Comparison of ENCODE assay signal across 7 cellular contexts in the genomic region with DNA sequence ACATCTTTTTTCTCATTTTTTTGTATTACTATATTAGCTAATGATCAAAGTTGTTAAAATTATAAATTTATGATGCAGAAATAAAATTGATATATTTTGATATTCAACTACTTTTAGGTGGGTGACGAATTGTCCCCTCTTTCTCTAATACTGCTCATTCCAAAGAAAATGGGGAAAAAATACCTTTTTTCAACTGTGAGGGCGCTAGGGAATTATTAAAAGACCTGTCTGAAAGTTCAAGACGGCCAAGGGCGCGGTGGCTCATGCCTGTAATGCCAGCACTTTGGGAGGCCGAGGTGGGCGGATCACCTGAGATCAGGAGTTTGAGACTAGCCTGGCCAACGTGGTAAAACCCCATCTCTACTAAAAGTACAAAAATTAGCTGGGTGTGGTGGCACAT. TPM values are rescaled to one million over a fixed set of nuclear protein-coding genes. Genes with fewer than 3 reads are reported as not detected.
DNase-seq lines count a peak whose midpoint lies in the region; ATAC-seq, FAIRE-seq and TF ChIP-seq lines count a peak whose summit lies in the region.
"Not testable (repeated sequence)": the region's sequence is repeated elsewhere in the genome, so short reads cannot be mapped to it uniquely, and the experiment has no call there.

No MANE protein-coding gene starts in this region.

- H3K4me3 ChIP-seq in BLaER1 treated with 17β-estradiol and CSF1 and Interleukin-3, amounts not matched to agents 10 nM and 100 nM; HL-60 (replicated peaks; ENCODE audit: insufficient read depth, low read length); OCI-LY7 (ENCODE audit: low read depth, low read length, poor library complexity, severe bottlenecking); retinal pigment epithelial cell (ENCODE audit: low read length): not testable (repeated sequence)

- H3K36me3 ChIP-seq in BLaER1 treated with 17β-estradiol and CSF1 and Interleukin-3, amounts not matched to agents 10 nM and 100 nM, result peaks cover 36 to 86% (median 65%) of the 10 kb centered on the region in 11 experiments
- H3K36me3 ChIP-seq in OCI-LY7 (ENCODE audit: insufficient read depth, low read length), result peaks cover 51% of the 10 kb centered on the region

- H3K27me3 ChIP-seq in BLaER1 treated with 17β-estradiol and CSF1 and Interleukin-3, amounts not matched to agents 10 nM and 100 nM; HL-60 (ENCODE audit: insufficient read depth, poor library complexity, severe bottlenecking); foreskin keratinocyte: not testable (repeated sequence)

- TF ChIP-seq CTCF in HL-60 (IDR thresholded peaks at IDR 0.05; ENCODE audit: insufficient read depth, low read length), result not testable (repeated sequence)
- peak; percentile 30; the same call in 1 of the 2 replicates for TF ChIP-seq CTCF in OCI-LY7 (conservative IDR thresholded peaks at IDR 0.05; ENCODE audit: low read length)
- TF ChIP-seq CTCF in foreskin keratinocyte (conservative IDR thresholded peaks at IDR 0.05), result peak; percentile 42
- TF ChIP-seq CTCF in retinal pigment epithelial cell (conservative IDR thresholded peaks at IDR 0.05; ENCODE audit: low read depth, low read length), result peak; percentile 9

- not testable (repeated sequence) for H3K79me2 ChIP-seq in OCI-LY7 (ENCODE audit: insufficient read depth, low read depth, low read length)

- H3K9ac ChIP-seq in BLaER1 treated with 17β-estradiol and CSF1 and Interleukin-3, amounts not matched to agents 10 nM and 100 nM, result peak overlapping the region in 1 of 11 experiments; percentile 25; a peak in 1 of 22 replicates

- peak overlapping the region; percentile 30 for H3K27ac Mint-ChIP-seq in activated naive CD4-positive, alpha-beta T cell treated with anti-CD3 and anti-CD28 coated beads for 36 hours

- H3K4me1 Mint-ChIP-seq in activated naive CD4-positive, alpha-beta T cell treated with anti-CD3 and anti-CD28 coated beads for 36 hours (ENCODE audit: low read depth), result peaks cover 22% of the 10 kb centered on the region

- not testable (repeated sequence) for BruUV-seq in OCI-LY7 (replicated peaks; lab: Mats Ljungman, UMichigan)

- H3K27me3 Mint-ChIP-seq in activated naive CD4-positive, alpha-beta T cell treated with anti-CD3 and anti-CD28 coated beads for 36 hours (ENCODE audit: low read depth), result not testable (repeated sequence)

- H3K4me1 ChIP-seq in BLaER1 treated with 17β-estradiol and CSF1 and Interleukin-3, amounts not matched to agents 10 nM and 100 nM, result peaks cover 0 to 56% (median 44%) of the 10 kb centered on the region in 10 experiments; a peak in 18 of 20 replicates
- H3K4me1 ChIP-seq in OCI-LY7 (ENCODE audit: insufficient read depth, low read length, poor library complexity, severe bottlenecking); foreskin keratinocyte: not testable (repeated sequence)

- ATAC-seq in foreskin keratinocyte, result not testable (repeated sequence)

- H3K4me3 Mint-ChIP-seq in activated naive CD4-positive, alpha-beta T cell treated with anti-CD3 and anti-CD28 coated beads for 36 hours, result not testable (repeated sequence)

- POLR2A ChIA-PET in OCI-LY7 (lab: Charles Lee), result not testable (repeated sequence)

- peaks cover 26% of the 10 kb centered on the region for H3K36me3 Mint-ChIP-seq in activated naive CD4-positive, alpha-beta T cell treated with anti-CD3 and anti-CD28 coated beads for 36 hours (ENCODE audit: low read depth)

- H2AFZ ChIP-seq in OCI-LY7 (ENCODE audit: low read length), result not testable (repeated sequence)

- intact Hi-C loops in OCI-LY7 (cut with micrococcal nuclease; ENCODE audit: unreplicated experiment); activated naive CD4-positive, alpha-beta T cell treated with anti-CD3 and anti-CD28 coated beads for 36 hours (cut with micrococcal nuclease): not testable (repeated sequence)

- H4K20me1 ChIP-seq in BLaER1 treated with 17β-estradiol and CSF1 and Interleukin-3, amounts not matched to agents 10 nM and 100 nM; OCI-LY7 (ENCODE audit: insufficient read depth, low read length): not testable (repeated sequence)

- not testable (repeated sequence) for H3K9me3 ChIP-seq in BLaER1 treated with 17β-estradiol and CSF1 and Interleukin-3, amounts not matched to agents 10 nM and 100 nM (replicated peaks in 1 of 11); OCI-LY7 (ENCODE audit: low read length)

- peak; percentile 31 for FAIRE-seq in G401.6 (lab: Jason Lieb, UNC)

- H3K9me3 Mint-ChIP-seq in activated naive CD4-positive, alpha-beta T cell treated with anti-CD3 and anti-CD28 coated beads for 36 hours, result not testable (repeated sequence)

- not testable (repeated sequence) for H3K9me2 ChIP-seq in OCI-LY7 (ENCODE audit: insufficient read depth, low read length)

- CTCF ChIA-PET in OCI-LY7 (lab: Charles Lee; ENCODE audit: unreplicated experiment), result not testable (repeated sequence)
- CTCF ChIA-PET in activated naive CD4-positive, alpha-beta T cell treated with anti-CD3 and anti-CD28 coated beads for 36 hours (lab: Charles Lee), result interaction anchor here (1.7 kb wide), 1 partner anchor 34 kb away, joined by 4 read pairs; the partner anchor contains the start of gene DENND10

- peak overlapping the region in 3 of 11 experiments; percentile 16 to 57 (median 31); a peak in 7 of 22 replicates for H3K4me2 ChIP-seq in BLaER1 treated with 17β-estradiol and CSF1 and Interleukin-3, amounts not matched to agents 10 nM and 100 nM
- H3K4me2 ChIP-seq in OCI-LY7 (ENCODE audit: low read length), result not testable (repeated sequence)

- peak overlapping the region in 7 of 11 experiments; percentile 38 to 71 (median 60); a peak in 12 of 22 replicates for H3K27ac ChIP-seq in BLaER1 treated with 17β-estradiol and CSF1 and Interleukin-3, amounts not matched to agents 10 nM and 100 nM
- H3K27ac ChIP-seq in HL-60 (replicated peaks), result peak overlapping the region; percentile 78
- H3K27ac ChIP-seq in OCI-LY7 (ENCODE audit: low read depth, low read length, poor library complexity, severe bottlenecking); foreskin keratinocyte: not testable (repeated sequence)

- DNase-seq in HL-60 (ENCODE audit: low read depth in 1 of 2, low spot score in 1 of 2), result peak in 1 of 2 experiments; percentile 21
- not testable (repeated sequence) for DNase-seq in OCI-LY7 (ENCODE audit: low spot score); activated naive CD4-positive, alpha-beta T cell treated with anti-CD3 and anti-CD28 coated beads for 36 hours; foreskin keratinocyte; retinal pigment epithelial cell (ENCODE audit: low read depth)

RNA-seq across cellular contexts. Expression of gene SFXN4, which starts 27.6 kb away (rescaled TPM):
- 27.8 and 35.9 TPM in 2 replicates for total RNA-seq in OCI-LY7 (2014; rRNA removed; shearing (Covaris generic))
- total RNA-seq in OCI-LY7 (2022), result 38.8 and 46.4 TPM in 2 replicates
- total RNA-seq in activated naive CD4-positive, alpha-beta T cell treated with anti-CD3 and anti-CD28 coated beads for 36 hours, result 10 to 100 TPM; 46.1 to 51.7 TPM
- 29.4 and 36.2 TPM in 2 replicates for total RNA-seq in foreskin keratinocyte
- polyA plus RNA-seq in foreskin keratinocyte, result 28.4 and 40.1 TPM in 2 replicates

RNA-seq across cellular contexts. Expression of gene DENND10, which starts 34.0 kb away (rescaled TPM):
- 17.8 and 18.0 TPM in 2 replicates for total RNA-seq in OCI-LY7 (2014; rRNA removed; shearing (Covaris generic))
- total RNA-seq in OCI-LY7 (2022) (27.1 and 29.1 TPM in 2 replicates), foreskin keratinocyte (49.8 and 52.6 TPM in 2 replicates)
- 10 to 100 TPM; 16.9 to 17.6 TPM for total RNA-seq in activated naive CD4-positive, alpha-beta T cell treated with anti-CD3 and anti-CD28 coated beads for 36 hours
- polyA plus RNA-seq in foreskin keratinocyte, result 21.8 and 23.3 TPM in 2 replicates

RNA-seq across cellular contexts. Expression of gene PRDX3, which starts 40.7 kb away (rescaled TPM):
- total RNA-seq in OCI-LY7 (2014; rRNA removed; shearing (Covaris generic)), result 124 and 175 TPM in 2 replicates
- total RNA-seq in OCI-LY7 (2022), result 150 and 156 TPM in 2 replicates
- total RNA-seq in activated naive CD4-positive, alpha-beta T cell treated with anti-CD3 and anti-CD28 coated beads for 36 hours, result 100 to 1,000 TPM; 215 to 216 TPM
- 166 and 183 TPM in 2 replicates for total RNA-seq in foreskin keratinocyte
- polyA plus RNA-seq in foreskin keratinocyte, result 142 and 187 TPM in 2 replicates

RNA-seq across cellular contexts. Expression of gene EIF3A, which starts 57.3 kb away (rescaled TPM):
- total RNA-seq in OCI-LY7 (2014; rRNA removed; shearing (Covaris generic)), result 83.0 and 96.2 TPM in 2 replicates
- total RNA-seq in OCI-LY7 (2022), result 161 and 171 TPM in 2 replicates
- 100 to 1,000 TPM; 113 to 120 TPM for total RNA-seq in activated naive CD4-positive, alpha-beta T cell treated with anti-CD3 and anti-CD28 coated beads for 36 hours
- 152 and 172 TPM in 2 replicates for total RNA-seq in foreskin keratinocyte
- polyA plus RNA-seq in foreskin keratinocyte, result 33.0 and 41.1 TPM in 2 replicates
